8 cellular contexts compared by ENCODE assay signal in genomic region chr2:202378001-202378400, GRCh38. TPM values are rescaled to one million over a fixed set of nuclear protein-coding genes. Genes with fewer than 3 reads are reported as not detected.
DNase-seq lines count a peak whose midpoint lies in the region; ATAC-seq and TF ChIP-seq lines count a peak whose summit lies in the region.

No MANE protein-coding gene starts in this region.

- CTCF ChIA-PET in CD4-positive, alpha-beta T cell (lab: Charles Lee): no interaction called here

- no peak overlapping the region for H2AFZ ChIP-seq in neural cell (ENCODE audit: low read depth, low read length)

- peaks cover 6% of the 10 kb centered on the region for H3F3A ChIP-seq in neural cell (ENCODE audit: insufficient read depth, low read length, poor library complexity, severe bottlenecking)

- H3K36me3 ChIP-seq in ectodermal cell (ENCODE audit: control insufficient read depth, insufficient read depth, low read length): no peaks in the 10 kb centered on the region
- H3K36me3 ChIP-seq in neural cell (ENCODE audit: insufficient read depth, low read length): no peaks in the 10 kb centered on the region

- no peaks in the 10 kb centered on the region for H3K9me2 ChIP-seq in neural cell (ENCODE audit: insufficient read depth, low read length)

- TF ChIP-seq EP300 in neural cell (conservative IDR thresholded peaks at IDR 0.05; ENCODE audit: poor library complexity, severe bottlenecking): no peak

- H3K4me3 ChIP-seq in LNCaP clone FGC (ENCODE audit: low read depth, low read length) (peak overlapping the region; percentile 85), ectodermal cell (ENCODE audit: insufficient read depth, low read depth, low read length) (peak overlapping the region; percentile 97), neural cell (ENCODE audit: low read length) (peak overlapping the region; percentile 99)

- H3K4me1 Mint-ChIP-seq in CD4-positive, alpha-beta T cell (ENCODE audit: low read depth): peaks cover 41% of the 10 kb centered on the region

- peaks cover 25% of the 10 kb centered on the region for H3K36me3 Mint-ChIP-seq in CD4-positive, alpha-beta T cell (ENCODE audit: low read depth)

- 9 to 14% methylated on average over 4 of the region's 4 CpGs for WGBS in ectodermal cell, 2 experiments

- H3K27ac Mint-ChIP-seq in CD4-positive, alpha-beta T cell: peak overlapping the region; percentile 87

- POLR2A ChIA-PET in CD4-positive, alpha-beta T cell (lab: Charles Lee): no interaction called here

- ATAC-seq in CD4-positive, alpha-beta T cell (ENCODE audit: poor library complexity): no peak
- ATAC-seq in GM19023 (IDR thresholded peaks at IDR 0.05; ENCODE audit: unreplicated experiment) (no peak), HG03520 (IDR thresholded peaks at IDR 0.05; ENCODE audit: unreplicated experiment) (no peak)

- peak overlapping the region; percentile 100 for H3K4me3 Mint-ChIP-seq in CD4-positive, alpha-beta T cell

- peak overlapping the region; percentile 64 for H3K4me2 ChIP-seq in neural cell (ENCODE audit: low read length)

- no peaks in the 10 kb centered on the region for H3K9me3 Mint-ChIP-seq in CD4-positive, alpha-beta T cell

- H4K20me1 ChIP-seq in neural cell (ENCODE audit: insufficient read depth): peaks cover 22% of the 10 kb centered on the region

- no peak for TF ChIP-seq RAD21 in neural cell (conservative IDR thresholded peaks at IDR 0.05)

- H3K9me3 ChIP-seq in CD4-positive, alpha-beta T cell (ENCODE audit: control insufficient read depth, low read length): no peaks in the 10 kb centered on the region
- H3K9me3 ChIP-seq in ectodermal cell (ENCODE audit: control insufficient read depth, low read length) (no peaks in the 10 kb centered on the region), neural cell (ENCODE audit: low read length) (no peaks in the 10 kb centered on the region)

- peak overlapping the region; percentile 95 for H3K9ac ChIP-seq in neural cell (ENCODE audit: low read length)

- H3K4me1 ChIP-seq in ectodermal cell (ENCODE audit: control insufficient read depth, insufficient read depth, low read length): peaks cover 10% of the 10 kb centered on the region

- H3K27me3 Mint-ChIP-seq in CD4-positive, alpha-beta T cell: no peaks in the 10 kb centered on the region

- no peak for DNase-seq in CD4-positive, alpha-beta T cell
- DNase-seq in LNCaP clone FGC (ENCODE audit: low read depth) (no peak), NOMO-1 treated with DMSO at 0.1 percent for 48 hours (lab: John Stamatoyannopoulos, UW; ENCODE audit: unreplicated experiment) (no peak)
- DNase-seq in NK-92 treated with Interleukin-12 subunit alpha and Interleukin-12 subunit beta, amount 100 ng/mL, for 24 hours (lab: John Stamatoyannopoulos, UW): no peak

- peaks cover 67% of the 10 kb centered on the region for H3K79me2 ChIP-seq in neural cell (replicated peaks; ENCODE audit: insufficient read depth, low read length)

- no peaks in the 10 kb centered on the region for H3K27me3 ChIP-seq in CD4-positive, alpha-beta T cell (ENCODE audit: control insufficient read depth, insufficient read depth, low read length)
- H3K27me3 ChIP-seq in ectodermal cell (ENCODE audit: control insufficient read depth, insufficient read depth, low read length, poor library complexity, severe bottlenecking) (peaks cover 9% of the 10 kb centered on the region), neural cell (ENCODE audit: insufficient read depth, low read depth, low read length) (no peaks in the 10 kb centered on the region)

- no peak overlapping the region for H3K27ac ChIP-seq in CD4-positive, alpha-beta T cell (ENCODE audit: low read depth, low read length)
- H3K27ac ChIP-seq in ectodermal cell (ENCODE audit: insufficient read depth, low read depth, low read length, poor library complexity, severe bottlenecking): no peak overlapping the region
- peak overlapping the region; percentile 100 for H3K27ac ChIP-seq in neural cell (ENCODE audit: low read length)

- intact Hi-C loops in CD4-positive, alpha-beta T cell (cut with DNase I, micrococcal nuclease): loop anchor here (5.0 to 10.0 kb wide), 9 partner anchors 83 to 1853 kb away; partner anchors contain the start of genes SUMO1 (in 2 of the 2), ALS2 (in 1 of the 2), FAM117B (in 1 of the 2) and FZD7 (in 1 of the 2)

- TF ChIP-seq CTCF in CD4-positive, alpha-beta T cell (IDR thresholded peaks at IDR 0.05): no peak
- TF ChIP-seq CTCF in LNCaP clone FGC (IDR thresholded peaks at IDR 0.05; ENCODE audit: control insufficient read depth, extremely low read depth, insufficient read depth) (no peak), neural cell (IDR thresholded peaks at IDR 0.05; ENCODE audit: poor library complexity, severe bottlenecking) (no peak)

TF ChIP-seq in neural cell, 6 proteins besides CTCF, POLR2A, EP300 and RAD21:
- TF ChIP-seq POLR2AphosphoS5 (IDR thresholded peaks at IDR 0.05): no peak
- no peak for TF ChIP-seq EZH2 (IDR thresholded peaks at IDR 0.05; ENCODE audit: borderline replicate concordance, insufficient read depth, low read length, poor library complexity, severe bottlenecking)
- TF ChIP-seq, protein P1, sequence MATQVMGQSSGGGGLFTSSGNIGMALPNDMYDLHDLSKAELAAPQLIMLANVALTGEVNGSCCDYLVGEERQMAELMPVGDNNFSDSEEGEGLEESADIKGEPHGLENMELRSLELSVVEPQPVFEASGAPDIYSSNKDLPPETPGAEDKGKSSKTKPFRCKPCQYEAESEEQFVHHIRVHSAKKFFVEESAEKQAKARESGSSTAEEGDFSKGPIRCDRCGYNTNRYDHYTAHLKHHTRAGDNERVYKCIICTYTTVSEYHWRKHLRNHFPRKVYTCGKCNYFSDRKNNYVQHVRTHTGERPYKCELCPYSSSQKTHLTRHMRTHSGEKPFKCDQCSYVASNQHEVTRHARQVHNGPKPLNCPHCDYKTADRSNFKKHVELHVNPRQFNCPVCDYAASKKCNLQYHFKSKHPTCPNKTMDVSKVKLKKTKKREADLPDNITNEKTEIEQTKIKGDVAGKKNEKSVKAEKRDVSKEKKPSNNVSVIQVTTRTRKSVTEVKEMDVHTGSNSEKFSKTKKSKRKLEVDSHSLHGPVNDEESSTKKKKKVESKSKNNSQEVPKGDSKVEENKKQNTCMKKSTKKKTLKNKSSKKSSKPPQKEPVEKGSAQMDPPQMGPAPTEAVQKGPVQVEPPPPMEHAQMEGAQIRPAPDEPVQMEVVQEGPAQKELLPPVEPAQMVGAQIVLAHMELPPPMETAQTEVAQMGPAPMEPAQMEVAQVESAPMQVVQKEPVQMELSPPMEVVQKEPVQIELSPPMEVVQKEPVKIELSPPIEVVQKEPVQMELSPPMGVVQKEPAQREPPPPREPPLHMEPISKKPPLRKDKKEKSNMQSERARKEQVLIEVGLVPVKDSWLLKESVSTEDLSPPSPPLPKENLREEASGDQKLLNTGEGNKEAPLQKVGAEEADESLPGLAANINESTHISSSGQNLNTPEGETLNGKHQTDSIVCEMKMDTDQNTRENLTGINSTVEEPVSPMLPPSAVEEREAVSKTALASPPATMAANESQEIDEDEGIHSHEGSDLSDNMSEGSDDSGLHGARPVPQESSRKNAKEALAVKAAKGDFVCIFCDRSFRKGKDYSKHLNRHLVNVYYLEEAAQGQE (IDR thresholded peaks at IDR 0.05; ENCODE audit: borderline replicate concordance): no peak

RNA-seq across cellular contexts. Expression of gene BMPR2, which starts 1.9 kb away (rescaled TPM):
- 10 to 100 TPM; 12.7 to 12.8 TPM for total RNA-seq in CD4-positive, alpha-beta T cell
- 7.6 TPM for polyA plus RNA-seq in ectodermal cell (2013, experiment 1 of 4)
- polyA plus RNA-seq in ectodermal cell (2013, experiment 2 of 4): 7.4 TPM
- 8.1 TPM for polyA plus RNA-seq in ectodermal cell (2013, experiment 3 of 4)
- polyA plus RNA-seq in ectodermal cell (2013, experiment 4 of 4): 10.9 TPM
- 16.6 and 18.4 TPM in 2 replicates for polyA plus RNA-seq in neural cell
- polyA minus RNA-seq in neural cell: 72.8 and 89.8 TPM in 2 replicates
